ENCODE assay signal across 30 cellular contexts in genomic region chr1:159279754-159280153, GRCh38. TPM values are rescaled to one million over a fixed set of nuclear protein-coding genes. Genes with fewer than 3 reads are reported as not detected.
"Had no signal": no experiment of that assay in that cellular context is flagged by ENCODE, and none has a peak within 500 bp of the region (broad histone marks: within the 10 kb centered on the region; RNA-seq: fewer than 3 reads in every experiment).

No MANE protein-coding gene starts in this region.

- H3K4me1 ChIP-seq: colonic mucosa had no signal

- ATAC-seq: activated CD8-positive, alpha-beta memory T cell treated with anti-CD3 and anti-CD28 coated beads, Interleukin-2, amount 10 ng/mL, durations not matched to agents 7 days and 5 days; activated naive CD4-positive, alpha-beta T cell treated with anti-CD3 and anti-CD28 coated beads, Interleukin-2, amount 50 U/mL, for 72 hours; activated naive CD8-positive, alpha-beta T cell treated with anti-CD3 and anti-CD28 coated beads, Interleukin-2, amount 50 U/mL, for 24 hours; T-helper 17 cell; WTC11 had no signal

- H3K27ac Mint-ChIP-seq: activated CD8-positive, alpha-beta memory T cell treated with anti-CD3 and anti-CD28 coated beads, Interleukin-2, amount 10 ng/mL, durations not matched to agents 7 days and 5 days; activated naive CD4-positive, alpha-beta T cell treated with anti-CD3 and anti-CD28 coated beads, Interleukin-2, amount 50 U/mL, for 72 hours; activated naive CD8-positive, alpha-beta T cell treated with anti-CD3 and anti-CD28 coated beads, Interleukin-2, amount 50 U/mL, for 24 hours; activated T-cell treated with anti-CD3 and anti-CD28 coated beads, Interleukin-2, amount 50 U/mL, for 24 hours; activated T-helper 1 cell treated with anti-CD3 and anti-CD28 coated beads, Interleukin-12 subunit alpha, Interleukin-12 subunit beta, Interleukin-2, Interleukin-4 antibody, amounts not matched to agents 30 ng/mL and 10 ng/mL and 1 ng/mL, durations not matched to agents 14 hours and 24 hours and 36 hours; brain; T-helper 17 cell; WTC11 had no signal

- H3K4me3 Mint-ChIP-seq: activated CD8-positive, alpha-beta memory T cell treated with anti-CD3 and anti-CD28 coated beads, Interleukin-2, amount 10 ng/mL, durations not matched to agents 7 days and 5 days; activated naive CD8-positive, alpha-beta T cell treated with anti-CD3 and anti-CD28 coated beads, Interleukin-2, amount 50 U/mL, for 24 hours; activated T-cell treated with anti-CD3 and anti-CD28 coated beads, Interleukin-2, amount 50 U/mL, for 24 hours; activated T-helper 1 cell treated with anti-CD3 and anti-CD28 coated beads, Interleukin-12 subunit alpha, Interleukin-12 subunit beta, Interleukin-2, Interleukin-4 antibody, amounts not matched to agents 30 ng/mL and 10 ng/mL and 1 ng/mL, durations not matched to agents 14 hours and 24 hours and 36 hours; brain; T-helper 17 cell; WTC11 had no signal

- H3K9me3 Mint-ChIP-seq: activated naive CD4-positive, alpha-beta T cell treated with anti-CD3 and anti-CD28 coated beads, Interleukin-2, amount 50 U/mL, for 72 hours; activated naive CD8-positive, alpha-beta T cell treated with anti-CD3 and anti-CD28 coated beads, Interleukin-2, amount 50 U/mL, for 24 hours; activated T-cell treated with anti-CD3 and anti-CD28 coated beads, Interleukin-2, amount 50 U/mL, for 24 hours; activated T-helper 1 cell treated with anti-CD3 and anti-CD28 coated beads, Interleukin-12 subunit alpha, Interleukin-12 subunit beta, Interleukin-2, Interleukin-4 antibody, amounts not matched to agents 30 ng/mL and 10 ng/mL and 1 ng/mL, durations not matched to agents 14 hours and 24 hours and 36 hours; brain; WTC11 had no signal

- H3K27me3 Mint-ChIP-seq: activated T-cell treated with anti-CD3 and anti-CD28 coated beads, Interleukin-2, amount 50 U/mL, for 24 hours had no signal

- H3K4me3 ChIP-seq: colonic mucosa had no signal

- H3K4me1 Mint-ChIP-seq: activated CD8-positive, alpha-beta memory T cell treated with anti-CD3 and anti-CD28 coated beads, Interleukin-2, amount 10 ng/mL, durations not matched to agents 7 days and 5 days; activated naive CD8-positive, alpha-beta T cell treated with anti-CD3 and anti-CD28 coated beads, Interleukin-2, amount 50 U/mL, for 24 hours; brain; WTC11 had no signal

- H3K27ac ChIP-seq: colonic mucosa had no signal

- H3K9me3 ChIP-seq: colonic mucosa had no signal

- FAIRE-seq: astrocyte had no signal

- DNase-seq: activated CD4-positive, alpha-beta T cell treated with anti-CD3 and anti-CD28 coated beads for 48 hours; activated CD4-positive, alpha-beta T cell treated with anti-CD3 and anti-CD28 coated beads, Interleukin-2, amount 50 U/mL, for 4 hours; activated CD4-positive, CD25-positive, alpha-beta regulatory T cell treated with anti-CD3 and anti-CD28 coated beads, Interleukin-2, amount 50 U/mL, for 72 hours; activated CD8-positive, alpha-beta memory T cell treated with anti-CD3 and anti-CD28 coated beads, Interleukin-2, amount 10 ng/mL, durations not matched to agents 7 days and 5 days; activated effector memory CD4-positive, alpha-beta T cell treated with Interleukin-2 at 50 U/mL for 16 hours; activated naive CD4-positive, alpha-beta T cell treated with Interleukin-2 at 50 U/mL for 16 hours; activated naive CD8-positive, alpha-beta T cell treated with anti-CD3 and anti-CD28 coated beads, Interleukin-2, amount 50 U/mL, for 24 hours; activated T-cell treated with anti-CD3 and anti-CD28 coated beads, Interleukin-2, amount 50 U/mL, for 24 hours; amygdala; colonic mucosa; NCI-H1048; NCI-H146; NCI-H187 treated with DMSO at 0.1 percent for 48 hours; NCI-H2081 treated with DMSO at 0.1 percent for 48 hours; NCI-H2171; NCI-H2227 treated with DMSO at 0.1 percent for 48 hours; NCI-H446 treated with DMSO at 0.1 percent for 48 hours; NCI-H524 treated with DMSO at 0.1 percent for 48 hours; NCI-H748 treated with DMSO at 0.1 percent for 48 hours; SIG-M5; T-helper 17 cell; T-helper 9 cell had no signal

- H3K36me3 Mint-ChIP-seq: activated CD8-positive, alpha-beta memory T cell treated with anti-CD3 and anti-CD28 coated beads, Interleukin-2, amount 10 ng/mL, durations not matched to agents 7 days and 5 days; activated naive CD4-positive, alpha-beta T cell treated with anti-CD3 and anti-CD28 coated beads, Interleukin-2, amount 50 U/mL, for 72 hours; brain; WTC11 had no signal

RNA-seq across cellular contexts. Expression of gene FCER1A, which starts 22.4 kb away (rescaled TPM):
- total RNA-seq: activated CD8-positive, alpha-beta memory T cell treated with anti-CD3 and anti-CD28 coated beads, Interleukin-2, amount 10 ng/mL, durations not matched to agents 7 days and 5 days; activated T-helper 1 cell treated with anti-CD3 and anti-CD28 coated beads, Interleukin-12 subunit alpha, Interleukin-12 subunit beta, Interleukin-2, Interleukin-4 antibody, amounts not matched to agents 30 ng/mL and 10 ng/mL and 1 ng/mL, durations not matched to agents 14 hours and 24 hours and 36 hours; astrocyte; cerebellum; OCI-LY7; RPMI7951; WTC11 had no signal
